2 cellular contexts compared by ENCODE assay signal in the genomic region with DNA sequence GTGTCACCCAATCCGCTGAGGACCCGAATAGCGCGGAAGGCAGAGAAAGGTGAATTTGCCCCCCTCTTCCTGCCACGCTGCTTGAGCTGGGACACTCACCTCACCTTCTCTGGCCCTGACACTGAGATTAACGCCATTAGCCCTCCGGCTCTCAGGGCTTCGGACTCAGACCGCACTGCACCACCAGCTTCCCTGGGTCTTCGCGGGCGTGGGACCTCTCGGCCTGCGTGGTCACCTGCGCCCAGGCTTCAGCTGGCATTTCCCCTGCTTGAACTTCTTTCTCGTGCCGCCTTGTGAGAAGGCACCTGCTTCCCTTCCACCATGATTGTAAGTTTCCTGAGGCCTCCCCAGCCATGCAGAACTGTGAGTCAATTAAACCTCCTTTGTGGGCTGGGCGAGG. TPM values are rescaled to one million over a fixed set of nuclear protein-coding genes. Genes with fewer than 3 reads are reported as not detected.
"Had no signal": no experiment of that assay in that cellular context is flagged by ENCODE, and none has a peak within 500 bp of the region (broad histone marks: within the 10 kb centered on the region; RNA-seq: fewer than 3 reads in every experiment).

No MANE protein-coding gene starts in this region.

RNA-seq across cellular contexts. Expression of a gene that starts 57.9 kb away (rescaled TPM):
- total RNA-seq: HT-29, SJCRH30 had no signal
